Comparison of ENCODE assay signal across 15 cellular contexts in the genomic region with DNA sequence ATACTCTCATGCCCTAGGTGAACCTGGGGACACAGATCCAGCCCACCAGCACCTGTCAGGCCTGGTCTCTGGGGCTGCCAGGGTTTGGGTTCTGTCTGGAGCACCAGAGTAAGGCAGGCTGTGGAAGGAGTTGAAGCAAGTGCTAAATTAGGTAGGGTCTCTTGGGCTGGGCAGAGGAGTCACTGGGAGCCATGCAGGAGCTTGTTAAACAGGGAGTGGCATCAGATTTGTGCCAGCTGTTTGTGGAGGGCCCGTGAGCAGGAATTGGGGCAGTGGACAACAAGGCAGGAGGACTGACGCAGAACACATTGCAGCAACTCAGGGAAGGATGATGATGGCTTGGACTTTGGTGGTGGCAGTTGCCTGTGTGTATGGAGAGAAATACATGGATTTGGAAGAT. TPM values are rescaled to one million over a fixed set of nuclear protein-coding genes. Genes with fewer than 3 reads are reported as not detected.
"Had no signal": no experiment of that assay in that cellular context is flagged by ENCODE, and none has a peak within 500 bp of the region (broad histone marks: within the 10 kb centered on the region; RNA-seq: fewer than 3 reads in every experiment).

No MANE protein-coding gene starts in this region.

- H3K27ac ChIP-seq: hepatocyte, spleen, uterus had no signal

- H3K27me3 ChIP-seq: hepatocyte, spleen, uterus had no signal

- H3K36me3 Mint-ChIP-seq: activated CD4-positive, alpha-beta memory T cell treated with anti-CD3 and anti-CD28 coated beads for 36 hours; activated naive CD8-positive, alpha-beta T cell treated with anti-CD3 and anti-CD28 coated beads for 36 hours; naive thymus-derived CD8-positive, alpha-beta T cell had no signal

- H3K4me3 Mint-ChIP-seq: activated CD4-positive, alpha-beta memory T cell treated with anti-CD3 and anti-CD28 coated beads for 36 hours; activated naive CD8-positive, alpha-beta T cell treated with anti-CD3 and anti-CD28 coated beads for 36 hours; naive thymus-derived CD8-positive, alpha-beta T cell; T-helper 2 cell treated with Interferon-gamma antibody and Interleukin-4, amounts not matched to agents 5 μg/mL and 100 μg/mL, for 36 hours had no signal

- DNase-seq: activated CD4-positive, alpha-beta memory T cell treated with anti-CD3 and anti-CD28 coated beads for 36 hours; activated CD4-positive, CD25-positive, alpha-beta regulatory T cell treated with anti-CD3 and anti-CD28 coated beads, Interleukin-2, amount 50 U/mL, for 72 hours; activated gamma-delta T cell treated with Interleukin-2 at 50 U/mL for 16 hours; activated naive CD8-positive, alpha-beta T cell treated with anti-CD3 and anti-CD28 coated beads for 36 hours; activated T-cell treated with anti-CD3 and anti-CD28 coated beads, Interleukin-2, amount 50 U/mL, for 48 hours; effector CD4-positive, alpha-beta T cell; kidney glomerular epithelial cell; naive thymus-derived CD8-positive, alpha-beta T cell; right cardiac atrium; spleen; stimulated activated CD4-positive, alpha-beta T cell treated with anti-CD3 and anti-CD28 coated beads, Interleukin-2, amount 100 ng/mL, for 24 hours; stimulated activated naive CD4-positive, alpha-beta T cell treated with Interleukin-2 at 50 U/mL for 16 hours; uterus had no signal

- H3K9me3 Mint-ChIP-seq: activated CD4-positive, alpha-beta memory T cell treated with anti-CD3 and anti-CD28 coated beads for 36 hours; activated naive CD8-positive, alpha-beta T cell treated with anti-CD3 and anti-CD28 coated beads for 36 hours; naive thymus-derived CD8-positive, alpha-beta T cell; T-helper 2 cell treated with Interferon-gamma antibody and Interleukin-4, amounts not matched to agents 5 μg/mL and 100 μg/mL, for 36 hours had no signal

- H3K36me3 ChIP-seq: uterus had no signal

- H3K4me1 ChIP-seq: spleen, uterus had no signal

- H3K9me3 ChIP-seq: spleen, uterus had no signal

- H3K4me3 ChIP-seq: hepatocyte, spleen, uterus had no signal

- H3K27ac Mint-ChIP-seq: activated CD4-positive, alpha-beta memory T cell treated with anti-CD3 and anti-CD28 coated beads for 36 hours; activated naive CD8-positive, alpha-beta T cell treated with anti-CD3 and anti-CD28 coated beads for 36 hours; T-helper 2 cell treated with Interferon-gamma antibody and Interleukin-4, amounts not matched to agents 5 μg/mL and 100 μg/mL, for 36 hours had no signal

- H3K27me3 Mint-ChIP-seq: activated CD4-positive, alpha-beta memory T cell treated with anti-CD3 and anti-CD28 coated beads for 36 hours; activated naive CD8-positive, alpha-beta T cell treated with anti-CD3 and anti-CD28 coated beads for 36 hours; naive thymus-derived CD8-positive, alpha-beta T cell had no signal

RNA-seq across cellular contexts. Expression of gene PTPRF, which starts 56.3 kb away (rescaled TPM):
- polyA plus RNA-seq: naive thymus-derived CD8-positive, alpha-beta T cell had no signal
